ENCODE assay signal across 19 cellular contexts in genomic region chr2:172869861-172870260, GRCh38.
DNase-seq lines count a peak whose midpoint lies in the region; ATAC-seq, FAIRE-seq and TF ChIP-seq lines count a peak whose summit lies in the region.
"Had no signal": no experiment of that assay in that cellular context is flagged by ENCODE, and none has a peak within 500 bp of the region (broad histone marks: within the 10 kb centered on the region; RNA-seq: fewer than 3 reads in every experiment).

No MANE protein-coding gene starts in this region.

- peaks cover 5% of the 10 kb centered on the region for H3K4me1 Mint-ChIP-seq in activated naive CD4-positive, alpha-beta T cell treated with anti-CD3 and anti-CD28 coated beads, Interleukin-2, amount 10 ng/mL, durations not matched to agents 7 days and 5 days
- H3K4me1 Mint-ChIP-seq in osteocyte (ENCODE audit: unreplicated experiment) = no peaks in the 10 kb centered on the region
- H3K4me1 Mint-ChIP-seq: B cell, CD14-positive monocyte had no signal

- H3K4me2 ChIP-seq in PC-9 (0 out of 2 replicates have a peak overlapping the region, but pooled peaks have one; percentile 10), smooth muscle cell (peak overlapping the region; percentile 46)
- H3K4me2 ChIP-seq: A549, SK-N-SH had no signal

- no peak for TF ChIP-seq POLR2A in H54 (IDR thresholded peaks at IDR 0.05; ENCODE audit: low read depth, low read length)

- H3K36me3 ChIP-seq in PC-9 (ENCODE audit: low read depth) (no peaks in the 10 kb centered on the region), smooth muscle cell (ENCODE audit: low read depth) (no peaks in the 10 kb centered on the region)
- H3K36me3 ChIP-seq: MG63 had no signal

- H4K20me1 ChIP-seq in PC-9 (ENCODE audit: insufficient read depth) (no peaks in the 10 kb centered on the region), smooth muscle cell (ENCODE audit: low read depth) (no peaks in the 10 kb centered on the region)

- WGBS in smooth muscle cell (ENCODE audit: low lambda C conversion rate) = 57% methylated on average over 5 of the region's 5 CpGs

- H3K27me3 ChIP-seq in PC-9 (ENCODE audit: insufficient read depth, low read depth) (no peaks in the 10 kb centered on the region), smooth muscle cell (ENCODE audit: low read depth) (no peaks in the 10 kb centered on the region)
- H3K27me3 ChIP-seq: MG63 had no signal

- FAIRE-seq in H54 (lab: Jason Lieb, UNC) = peak; percentile 73
- FAIRE-seq: A549 had no signal

- H3K79me2 ChIP-seq in PC-9 (ENCODE audit: low read depth) (no peaks in the 10 kb centered on the region), smooth muscle cell (ENCODE audit: low read depth) (no peaks in the 10 kb centered on the region)

- no peak overlapping the region for H3K4me3 Mint-ChIP-seq in activated naive CD4-positive, alpha-beta T cell treated with anti-CD3 and anti-CD28 coated beads, Interleukin-2, amount 10 ng/mL, durations not matched to agents 7 days and 5 days
- H3K4me3 Mint-ChIP-seq in osteocyte (ENCODE audit: unreplicated experiment) = no peak overlapping the region
- H3K4me3 Mint-ChIP-seq: B cell, CD14-positive monocyte had no signal

- CTCF ChIA-PET in PC-9 (lab: Charles Lee) = interaction anchor here (0.9 to 1.5 kb wide), 2 partner anchors 10 to 62 kb away, joined by 3 to 5 read pairs; no protein-coding TSS in a partner anchor
- CTCF ChIA-PET in activated naive CD4-positive, alpha-beta T cell treated with anti-CD3 and anti-CD28 coated beads, Interleukin-2, amount 10 ng/mL, durations not matched to agents 7 days and 5 days (lab: Charles Lee) = no interaction called here

- ATAC-seq in GM19351 (IDR thresholded peaks at IDR 0.05; ENCODE audit: unreplicated experiment) = no peak
- ATAC-seq: A549 had no signal

- H3K36me3 Mint-ChIP-seq in activated naive CD4-positive, alpha-beta T cell treated with anti-CD3 and anti-CD28 coated beads, Interleukin-2, amount 10 ng/mL, durations not matched to agents 7 days and 5 days = no peaks in the 10 kb centered on the region
- no peaks in the 10 kb centered on the region for H3K36me3 Mint-ChIP-seq in osteocyte (ENCODE audit: unreplicated experiment)
- H3K36me3 Mint-ChIP-seq: CD14-positive monocyte had no signal

- H2AFZ ChIP-seq in PC-9 (no peak overlapping the region; the same call in 1 of the 2 replicates), smooth muscle cell (ENCODE audit: low read depth) (no peak overlapping the region)

- peaks cover 3% of the 10 kb centered on the region for H3K27me3 Mint-ChIP-seq in activated naive CD4-positive, alpha-beta T cell treated with anti-CD3 and anti-CD28 coated beads, Interleukin-2, amount 10 ng/mL, durations not matched to agents 7 days and 5 days
- H3K27me3 Mint-ChIP-seq in osteocyte (ENCODE audit: unreplicated experiment) = peaks cover 4% of the 10 kb centered on the region

- no peak overlapping the region for H3K9ac ChIP-seq in smooth muscle cell (ENCODE audit: low read depth)
- H3K9ac ChIP-seq: SK-N-SH had no signal

- H3K9me3 Mint-ChIP-seq in activated naive CD4-positive, alpha-beta T cell treated with anti-CD3 and anti-CD28 coated beads, Interleukin-2, amount 10 ng/mL, durations not matched to agents 7 days and 5 days = no peaks in the 10 kb centered on the region
- H3K9me3 Mint-ChIP-seq in osteocyte (ENCODE audit: unreplicated experiment) = no peaks in the 10 kb centered on the region

- H3K4me3 ChIP-seq in PC-9 = no peak overlapping the region
- no peak overlapping the region for H3K4me3 ChIP-seq in smooth muscle cell
- H3K4me3 ChIP-seq: A549, MG63 had no signal

- no peaks in the 10 kb centered on the region for H3K9me2 ChIP-seq in PC-9 (ENCODE audit: insufficient read depth)
- H3K9me2 ChIP-seq: SK-N-SH had no signal

- H3K4me1 ChIP-seq in PC-9 (replicated peaks; ENCODE audit: insufficient read depth) = peaks cover 7% of the 10 kb centered on the region
- peaks cover 6% of the 10 kb centered on the region for H3K4me1 ChIP-seq in smooth muscle cell (ENCODE audit: low read depth)
- H3K4me1 ChIP-seq: A549 had no signal

- BruUV-seq in PC-9 (replicated peaks; lab: Mats Ljungman, UMichigan) = no TSS peak

- H3F3A ChIP-seq in PC-9 (ENCODE audit: insufficient read depth, low read depth) = peaks cover 7% of the 10 kb centered on the region
- peaks cover 7% of the 10 kb centered on the region for H3F3A ChIP-seq in smooth muscle cell (ENCODE audit: low read depth)

- POLR2A ChIA-PET in PC-9 (lab: Charles Lee; ENCODE audit: unreplicated experiment) = interaction anchor here (0.6 kb wide), 1 partner anchor 1411 kb away, joined by 6 read pairs; no protein-coding TSS in a partner anchor

- DNase-seq in H54 (ENCODE audit: insufficient read length, low spot score) (no peak), PC-9 (peak; percentile 16 to 55), dermis blood vessel endothelial cell (peak; percentile 23), smooth muscle cell (lab: John Stamatoyannopoulos, UW; ENCODE audit: unreplicated experiment) (no peak), osteocyte (ENCODE audit: extremely low spot score, unreplicated experiment) (no peak)
- no peak for DNase-seq in activated naive CD4-positive, alpha-beta T cell treated with anti-CD3 and anti-CD28 coated beads, Interleukin-2, amount 10 ng/mL, durations not matched to agents 7 days and 5 days
- DNase-seq: DMS53, Kasumi-1, MG63, NCI-H1417 treated with DMSO at 0.1 percent for 48 hours, NCI-H1930, NCI-H2227 treated with DMSO at 0.1 percent for 48 hours, NCI-H510A treated with DMSO at 0.1 percent for 48 hours, SHP77 treated with DMSO at 0.1 percent for 48 hours, SK-N-SH had no signal

- H3K9me3 ChIP-seq in PC-9 (ENCODE audit: insufficient read depth, low read depth) (no peaks in the 10 kb centered on the region), smooth muscle cell (replicated peaks; ENCODE audit: low read depth) (no peaks in the 10 kb centered on the region)
- H3K9me3 ChIP-seq: A549, MG63, SK-N-SH had no signal

- H3K27ac Mint-ChIP-seq in activated naive CD4-positive, alpha-beta T cell treated with anti-CD3 and anti-CD28 coated beads, Interleukin-2, amount 10 ng/mL, durations not matched to agents 7 days and 5 days = no peak overlapping the region
- H3K27ac Mint-ChIP-seq in osteocyte (ENCODE audit: unreplicated experiment) = no peak overlapping the region
- H3K27ac Mint-ChIP-seq: B cell, CD14-positive monocyte had no signal

- intact Hi-C loops in PC-9 (cut with micrococcal nuclease; ENCODE audit: unreplicated experiment) = no loop called here

- H3K27ac ChIP-seq in PC-9 (no peak overlapping the region), smooth muscle cell (ENCODE audit: low read depth) (no peak overlapping the region)
- H3K27ac ChIP-seq: A549 had no signal

- no peak for TF ChIP-seq CTCF in PC-9 (conservative IDR thresholded peaks at IDR 0.05)
- no peak for TF ChIP-seq CTCF in smooth muscle cell (IDR thresholded peaks at IDR 0.05; ENCODE audit: borderline replicate concordance, insufficient read depth, poor library complexity, severe bottlenecking)
- no peak for TF ChIP-seq CTCF in osteocyte (IDR thresholded peaks at IDR 0.05)

Comparison
In these comparisons a context has a peak if more than half of its experiments do, and no peak if none do; other contexts are left out.
1. DNase-seq: peak in PC-9 (2 of 2) and dermis blood vessel endothelial cell (single experiment); none in H54 (single experiment), smooth muscle cell (single experiment), activated naive CD4-positive, alpha-beta T cell treated with anti-CD3 and anti-CD28 coated beads, Interleukin-2, amount 10 ng/mL, durations not matched to agents 7 days and 5 days (single experiment) and osteocyte (single experiment).